Comparison of ENCODE assay signal across 40 cellular contexts in the genomic region with DNA sequence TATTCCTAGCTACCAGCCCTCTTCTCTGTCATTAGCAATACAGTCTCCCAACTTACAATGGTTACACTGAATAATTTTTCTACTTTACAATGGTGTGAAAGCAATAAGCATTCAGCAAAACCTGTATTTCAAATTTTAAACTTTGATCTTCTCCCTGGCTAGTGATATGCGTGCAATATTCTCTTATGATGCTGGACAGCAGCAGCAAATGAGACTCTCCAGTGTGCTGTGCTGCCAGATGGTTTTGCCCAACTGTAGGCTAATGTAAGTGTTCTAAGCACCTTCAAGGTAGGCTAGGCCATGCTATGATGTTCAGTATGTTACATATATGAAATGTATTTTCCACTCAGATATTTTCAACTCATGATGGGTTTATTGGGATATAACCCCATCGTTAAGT. TPM values are rescaled to one million over a fixed set of nuclear protein-coding genes. Genes with fewer than 3 reads are reported as not detected.
"Had no signal": no experiment of that assay in that cellular context is flagged by ENCODE, and none has a peak within 500 bp of the region (broad histone marks: within the 10 kb centered on the region; RNA-seq: fewer than 3 reads in every experiment).

No MANE protein-coding gene starts in this region.

- H3K27me3 ChIP-seq: MG63 had no signal

- H3K9me3 ChIP-seq: MG63 had no signal

- H3K4me3 ChIP-seq: MG63 had no signal

- DNase-seq: Karpas-422, Kasumi-1, MG63, MM.1S, MV-4-11, NCI-H1048, NCI-H1092, NCI-H1092 treated with DMSO at 0.1 percent for 48 hours, NCI-H1105, NCI-H1105 treated with DMSO at 0.1 percent for 48 hours, NCI-H1417, NCI-H1417 treated with DMSO at 0.1 percent for 48 hours, NCI-H1436, NCI-H1436 treated with DMSO at 0.1 percent for 48 hours, NCI-H146, NCI-H1694, NCI-H1694 treated with DMSO at 0.1 percent for 48 hours, NCI-H187, NCI-H187 treated with DMSO at 0.1 percent for 48 hours, NCI-H1930, NCI-H2029, NCI-H2029 treated with DMSO at 0.1 percent for 48 hours, NCI-H2081, NCI-H2081 treated with DMSO at 0.1 percent for 48 hours, NCI-H2107, NCI-H2171, NCI-H2171 treated with DMSO at 0.1 percent for 48 hours, NCI-H2227 treated with DMSO at 0.1 percent for 48 hours, NCI-H226, NCI-H345, NCI-H446, NCI-H446 treated with DMSO at 0.1 percent for 48 hours, NCI-H510A, NCI-H510A treated with DMSO at 0.1 percent for 48 hours, NCI-H524, NCI-H524 treated with DMSO at 0.1 percent for 48 hours had no signal

- H3K36me3 ChIP-seq: MG63 had no signal

RNA-seq across cellular contexts. Expression of gene CFI, which starts 7.9 kb away (rescaled TPM):
- total RNA-seq: NCI-H460 had no signal

RNA-seq across cellular contexts. Expression of gene RRH, which starts 18.1 kb away (rescaled TPM):
- total RNA-seq: LHCN-M2, M059J, MCF 10A, NCI-H460 had no signal

RNA-seq across cellular contexts. Expression of gene LRIT3, which starts 38.2 kb away (rescaled TPM):
- total RNA-seq: LHCN-M2, M059J, NCI-H460 had no signal
